In the genomic region with DNA sequence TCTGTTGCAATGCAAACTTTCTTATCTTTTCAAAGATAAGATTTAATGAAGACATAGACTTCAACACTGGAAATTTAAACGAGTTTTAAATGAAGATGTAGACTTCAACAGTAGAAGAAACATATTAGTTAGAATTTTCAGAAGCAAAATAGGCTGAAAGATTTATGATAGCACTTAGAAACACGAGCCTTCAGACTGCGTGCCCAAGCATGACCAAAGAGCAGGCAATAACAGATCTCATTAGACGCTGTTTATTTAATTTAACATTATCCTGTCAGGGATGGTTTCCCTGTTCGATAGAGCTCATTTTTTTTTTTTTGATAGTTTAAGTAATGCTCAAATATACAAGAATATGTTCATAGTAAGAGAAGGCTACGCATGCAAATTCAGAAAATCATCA, we compare ENCODE assay signal across 25 cellular contexts.
DNase-seq lines count a peak whose midpoint lies in the region; ATAC-seq and TF ChIP-seq lines count a peak whose summit lies in the region.
"Had no signal": no experiment of that assay in that cellular context is flagged by ENCODE, and none has a peak within 500 bp of the region (broad histone marks: within the 10 kb centered on the region; RNA-seq: fewer than 3 reads in every experiment).

No MANE protein-coding gene starts in this region.

- DNase-seq in NCI-H446 treated with DMSO at 0.1 percent for 48 hours (lab: John Stamatoyannopoulos, UW) (peak; percentile 34), NCI-H446 (lab: John Stamatoyannopoulos, UW) (no peak), NCI-H1694 (lab: John Stamatoyannopoulos, UW) (peak; percentile 63), NCI-H748 (lab: John Stamatoyannopoulos, UW; ENCODE audit: unreplicated experiment) (peak; percentile 74), OCI-M1 (lab: John Stamatoyannopoulos, UW) (no peak), nephron progenitor cell (no peak)
- DNase-seq in activated T-helper 1 cell treated with anti-CD3 and anti-CD28 coated beads, Interleukin-12 subunit alpha, Interleukin-12 subunit beta, Interleukin-2, Interleukin-4 antibody, amounts not matched to agents 30 ng/mL and 10 ng/mL and 1 ng/mL, durations not matched to agents 14 hours and 24 hours and 36 hours (ENCODE audit: low spot score) = no peak
- DNase-seq: activated B cell treated with CpG ODN at 0.5 μM for 24 hours; activated CD4-positive, alpha-beta T cell treated with anti-CD3 and anti-CD28 coated beads, Interleukin-2, amount 50 U/mL, for 48 hours; activated CD8-positive, alpha-beta memory T cell treated with anti-CD3 and anti-CD28 coated beads, Interleukin-2, amount 50 U/mL, for 4 hours; anterior cingulate cortex; COR-L47; cortex of kidney; endodermal cell; hypothalamus; natural killer cell; NCI-H774; stimulated activated CD4-positive, alpha-beta T cell treated with anti-CD3 and anti-CD28 coated beads, Interleukin-2, amount 100 ng/mL, for 24 hours; T1000; upper lobe of right lung had no signal

- no peaks in the 10 kb centered on the region for H3K36me3 Mint-ChIP-seq in activated T-helper 1 cell treated with anti-CD3 and anti-CD28 coated beads, Interleukin-12 subunit alpha, Interleukin-12 subunit beta, Interleukin-2, Interleukin-4 antibody, amounts not matched to agents 30 ng/mL and 10 ng/mL and 1 ng/mL, durations not matched to agents 14 hours and 24 hours and 36 hours (ENCODE audit: low read depth)
- no peaks in the 10 kb centered on the region for H3K36me3 Mint-ChIP-seq in nephron progenitor cell (ENCODE audit: low read depth)
- H3K36me3 Mint-ChIP-seq: activated naive CD4-positive, alpha-beta T cell treated with anti-CD3 and anti-CD28 coated beads, Interleukin-2, amount 50 U/mL, for 24 hours; natural killer cell had no signal

- no peak overlapping the region for H3K27ac Mint-ChIP-seq in activated T-helper 1 cell treated with anti-CD3 and anti-CD28 coated beads, Interleukin-12 subunit alpha, Interleukin-12 subunit beta, Interleukin-2, Interleukin-4 antibody, amounts not matched to agents 30 ng/mL and 10 ng/mL and 1 ng/mL, durations not matched to agents 14 hours and 24 hours and 36 hours
- H3K27ac Mint-ChIP-seq in nephron progenitor cell = no peak overlapping the region
- H3K27ac Mint-ChIP-seq: activated B cell treated with CpG ODN at 0.5 μM for 24 hours; activated naive CD4-positive, alpha-beta T cell treated with anti-CD3 and anti-CD28 coated beads, Interleukin-2, amount 50 U/mL, for 24 hours; activated T-helper 17 cell treated with anti-CD3 and anti-CD28 coated beads, Interleukin-2, amount 50 U/mL, for 72 hours; endodermal cell; natural killer cell had no signal

- TF ChIP-seq CTCF in nephron progenitor cell (IDR thresholded peaks at IDR 0.05) = no peak

- H3K4me1 Mint-ChIP-seq in activated T-helper 1 cell treated with anti-CD3 and anti-CD28 coated beads, Interleukin-12 subunit alpha, Interleukin-12 subunit beta, Interleukin-2, Interleukin-4 antibody, amounts not matched to agents 30 ng/mL and 10 ng/mL and 1 ng/mL, durations not matched to agents 14 hours and 24 hours and 36 hours (ENCODE audit: low read depth) = no peaks in the 10 kb centered on the region
- peaks cover 52% of the 10 kb centered on the region for H3K4me1 Mint-ChIP-seq in nephron progenitor cell
- H3K4me1 Mint-ChIP-seq: activated B cell treated with CpG ODN at 0.5 μM for 24 hours; activated naive CD4-positive, alpha-beta T cell treated with anti-CD3 and anti-CD28 coated beads, Interleukin-2, amount 50 U/mL, for 24 hours; activated T-helper 17 cell treated with anti-CD3 and anti-CD28 coated beads, Interleukin-2, amount 50 U/mL, for 72 hours; natural killer cell had no signal

- no peak for ATAC-seq in GM21515 (IDR thresholded peaks at IDR 0.05; ENCODE audit: unreplicated experiment)
- ATAC-seq: activated T-helper 17 cell treated with anti-CD3 and anti-CD28 coated beads, Interleukin-2, amount 50 U/mL, for 72 hours; gastroesophageal sphincter; HepG2; natural killer cell; upper lobe of right lung had no signal

- H3K27me3 Mint-ChIP-seq in activated T-helper 1 cell treated with anti-CD3 and anti-CD28 coated beads, Interleukin-12 subunit alpha, Interleukin-12 subunit beta, Interleukin-2, Interleukin-4 antibody, amounts not matched to agents 30 ng/mL and 10 ng/mL and 1 ng/mL, durations not matched to agents 14 hours and 24 hours and 36 hours (ENCODE audit: insufficient read depth) = no peaks in the 10 kb centered on the region
- peaks cover 4% of the 10 kb centered on the region for H3K27me3 Mint-ChIP-seq in nephron progenitor cell (ENCODE audit: low read depth, poor library complexity)
- H3K27me3 Mint-ChIP-seq: activated B cell treated with CpG ODN at 0.5 μM for 24 hours; activated naive CD4-positive, alpha-beta T cell treated with anti-CD3 and anti-CD28 coated beads, Interleukin-2, amount 50 U/mL, for 24 hours; activated T-helper 17 cell treated with anti-CD3 and anti-CD28 coated beads, Interleukin-2, amount 50 U/mL, for 72 hours had no signal

- H3K9me3 Mint-ChIP-seq in activated T-helper 1 cell treated with anti-CD3 and anti-CD28 coated beads, Interleukin-12 subunit alpha, Interleukin-12 subunit beta, Interleukin-2, Interleukin-4 antibody, amounts not matched to agents 30 ng/mL and 10 ng/mL and 1 ng/mL, durations not matched to agents 14 hours and 24 hours and 36 hours = peaks cover 30% of the 10 kb centered on the region
- H3K9me3 Mint-ChIP-seq in nephron progenitor cell = no peaks in the 10 kb centered on the region
- H3K9me3 Mint-ChIP-seq: activated naive CD4-positive, alpha-beta T cell treated with anti-CD3 and anti-CD28 coated beads, Interleukin-2, amount 50 U/mL, for 24 hours; activated T-helper 17 cell treated with anti-CD3 and anti-CD28 coated beads, Interleukin-2, amount 50 U/mL, for 72 hours; endodermal cell had no signal

- no peak overlapping the region for H3K4me3 Mint-ChIP-seq in activated T-helper 1 cell treated with anti-CD3 and anti-CD28 coated beads, Interleukin-12 subunit alpha, Interleukin-12 subunit beta, Interleukin-2, Interleukin-4 antibody, amounts not matched to agents 30 ng/mL and 10 ng/mL and 1 ng/mL, durations not matched to agents 14 hours and 24 hours and 36 hours
- H3K4me3 Mint-ChIP-seq in nephron progenitor cell = no peak overlapping the region
- H3K4me3 Mint-ChIP-seq: activated B cell treated with CpG ODN at 0.5 μM for 24 hours; activated naive CD4-positive, alpha-beta T cell treated with anti-CD3 and anti-CD28 coated beads, Interleukin-2, amount 50 U/mL, for 24 hours; activated T-helper 17 cell treated with anti-CD3 and anti-CD28 coated beads, Interleukin-2, amount 50 U/mL, for 72 hours; endodermal cell; natural killer cell had no signal

- intact Hi-C loops in activated T-helper 1 cell treated with anti-CD3 and anti-CD28 coated beads, Interleukin-12 subunit alpha, Interleukin-12 subunit beta, Interleukin-2, Interleukin-4 antibody, amounts not matched to agents 30 ng/mL and 10 ng/mL and 1 ng/mL, durations not matched to agents 14 hours and 24 hours and 36 hours (cut with micrococcal nuclease) = no loop called here

Comparison
In these comparisons a context has a peak if more than half of its experiments do, and no peak if none do; other contexts are left out.
1. DNase-seq: peak in NCI-H446 treated with DMSO at 0.1 percent for 48 hours (single experiment), NCI-H1694 (single experiment) and NCI-H748 (single experiment); none in NCI-H446 (0 of 2), OCI-M1 (single experiment), activated T-helper 1 cell treated with anti-CD3 and anti-CD28 coated beads, Interleukin-12 subunit alpha, Interleukin-12 subunit beta, Interleukin-2, Interleukin-4 antibody, amounts not matched to agents 30 ng/mL and 10 ng/mL and 1 ng/mL, durations not matched to agents 14 hours and 24 hours and 36 hours (single experiment) and nephron progenitor cell (single experiment).